1 cellular context compared by ENCODE assay signal in the genomic region with DNA sequence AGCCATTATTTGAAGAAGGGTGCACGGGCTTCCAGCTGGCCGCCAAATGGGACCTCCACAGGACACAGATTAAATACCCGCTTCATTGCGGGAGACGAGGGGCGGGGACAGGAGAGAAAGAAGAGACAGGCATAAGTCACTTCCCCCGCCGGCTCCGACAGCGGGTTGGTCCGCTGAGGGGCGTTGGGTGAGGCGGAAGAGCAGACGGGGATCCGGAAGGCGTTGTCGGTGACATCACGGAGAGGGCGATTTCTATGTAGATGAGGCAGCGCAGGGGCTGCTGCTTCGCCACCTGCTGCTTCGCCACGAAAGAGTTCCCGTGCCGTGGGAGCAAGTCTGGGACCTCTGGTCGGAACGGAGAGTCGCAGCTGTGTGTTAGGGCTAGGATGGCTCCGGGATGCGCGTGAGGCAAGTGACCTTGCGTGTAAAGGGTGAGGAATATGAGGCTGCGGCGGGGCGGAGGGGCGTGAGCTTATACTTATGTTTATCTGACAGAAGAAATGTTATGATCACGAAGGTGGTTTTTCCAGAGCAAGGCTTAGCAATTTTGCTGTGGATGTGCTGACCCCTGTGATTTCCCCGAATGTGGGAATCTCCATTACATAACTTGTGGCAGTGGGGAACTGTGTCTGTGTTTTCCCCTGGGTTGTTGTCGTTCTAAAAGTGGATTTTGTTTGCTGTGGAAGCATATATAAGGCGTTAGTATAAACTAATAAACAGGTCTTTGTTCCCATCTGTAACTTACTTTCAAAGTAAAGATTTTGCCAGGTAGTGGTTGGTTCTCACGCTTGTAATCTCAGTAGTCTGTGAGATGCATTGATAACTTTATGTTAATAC.
TF ChIP-seq lines count a peak whose summit lies in the region.

No MANE protein-coding gene starts in this region.

TF ChIP-seq in GM23338, 12 proteins besides CTCF, POLR2A, EP300 and RAD21 (continued from another document):
- TF ChIP-seq, protein P1, sequence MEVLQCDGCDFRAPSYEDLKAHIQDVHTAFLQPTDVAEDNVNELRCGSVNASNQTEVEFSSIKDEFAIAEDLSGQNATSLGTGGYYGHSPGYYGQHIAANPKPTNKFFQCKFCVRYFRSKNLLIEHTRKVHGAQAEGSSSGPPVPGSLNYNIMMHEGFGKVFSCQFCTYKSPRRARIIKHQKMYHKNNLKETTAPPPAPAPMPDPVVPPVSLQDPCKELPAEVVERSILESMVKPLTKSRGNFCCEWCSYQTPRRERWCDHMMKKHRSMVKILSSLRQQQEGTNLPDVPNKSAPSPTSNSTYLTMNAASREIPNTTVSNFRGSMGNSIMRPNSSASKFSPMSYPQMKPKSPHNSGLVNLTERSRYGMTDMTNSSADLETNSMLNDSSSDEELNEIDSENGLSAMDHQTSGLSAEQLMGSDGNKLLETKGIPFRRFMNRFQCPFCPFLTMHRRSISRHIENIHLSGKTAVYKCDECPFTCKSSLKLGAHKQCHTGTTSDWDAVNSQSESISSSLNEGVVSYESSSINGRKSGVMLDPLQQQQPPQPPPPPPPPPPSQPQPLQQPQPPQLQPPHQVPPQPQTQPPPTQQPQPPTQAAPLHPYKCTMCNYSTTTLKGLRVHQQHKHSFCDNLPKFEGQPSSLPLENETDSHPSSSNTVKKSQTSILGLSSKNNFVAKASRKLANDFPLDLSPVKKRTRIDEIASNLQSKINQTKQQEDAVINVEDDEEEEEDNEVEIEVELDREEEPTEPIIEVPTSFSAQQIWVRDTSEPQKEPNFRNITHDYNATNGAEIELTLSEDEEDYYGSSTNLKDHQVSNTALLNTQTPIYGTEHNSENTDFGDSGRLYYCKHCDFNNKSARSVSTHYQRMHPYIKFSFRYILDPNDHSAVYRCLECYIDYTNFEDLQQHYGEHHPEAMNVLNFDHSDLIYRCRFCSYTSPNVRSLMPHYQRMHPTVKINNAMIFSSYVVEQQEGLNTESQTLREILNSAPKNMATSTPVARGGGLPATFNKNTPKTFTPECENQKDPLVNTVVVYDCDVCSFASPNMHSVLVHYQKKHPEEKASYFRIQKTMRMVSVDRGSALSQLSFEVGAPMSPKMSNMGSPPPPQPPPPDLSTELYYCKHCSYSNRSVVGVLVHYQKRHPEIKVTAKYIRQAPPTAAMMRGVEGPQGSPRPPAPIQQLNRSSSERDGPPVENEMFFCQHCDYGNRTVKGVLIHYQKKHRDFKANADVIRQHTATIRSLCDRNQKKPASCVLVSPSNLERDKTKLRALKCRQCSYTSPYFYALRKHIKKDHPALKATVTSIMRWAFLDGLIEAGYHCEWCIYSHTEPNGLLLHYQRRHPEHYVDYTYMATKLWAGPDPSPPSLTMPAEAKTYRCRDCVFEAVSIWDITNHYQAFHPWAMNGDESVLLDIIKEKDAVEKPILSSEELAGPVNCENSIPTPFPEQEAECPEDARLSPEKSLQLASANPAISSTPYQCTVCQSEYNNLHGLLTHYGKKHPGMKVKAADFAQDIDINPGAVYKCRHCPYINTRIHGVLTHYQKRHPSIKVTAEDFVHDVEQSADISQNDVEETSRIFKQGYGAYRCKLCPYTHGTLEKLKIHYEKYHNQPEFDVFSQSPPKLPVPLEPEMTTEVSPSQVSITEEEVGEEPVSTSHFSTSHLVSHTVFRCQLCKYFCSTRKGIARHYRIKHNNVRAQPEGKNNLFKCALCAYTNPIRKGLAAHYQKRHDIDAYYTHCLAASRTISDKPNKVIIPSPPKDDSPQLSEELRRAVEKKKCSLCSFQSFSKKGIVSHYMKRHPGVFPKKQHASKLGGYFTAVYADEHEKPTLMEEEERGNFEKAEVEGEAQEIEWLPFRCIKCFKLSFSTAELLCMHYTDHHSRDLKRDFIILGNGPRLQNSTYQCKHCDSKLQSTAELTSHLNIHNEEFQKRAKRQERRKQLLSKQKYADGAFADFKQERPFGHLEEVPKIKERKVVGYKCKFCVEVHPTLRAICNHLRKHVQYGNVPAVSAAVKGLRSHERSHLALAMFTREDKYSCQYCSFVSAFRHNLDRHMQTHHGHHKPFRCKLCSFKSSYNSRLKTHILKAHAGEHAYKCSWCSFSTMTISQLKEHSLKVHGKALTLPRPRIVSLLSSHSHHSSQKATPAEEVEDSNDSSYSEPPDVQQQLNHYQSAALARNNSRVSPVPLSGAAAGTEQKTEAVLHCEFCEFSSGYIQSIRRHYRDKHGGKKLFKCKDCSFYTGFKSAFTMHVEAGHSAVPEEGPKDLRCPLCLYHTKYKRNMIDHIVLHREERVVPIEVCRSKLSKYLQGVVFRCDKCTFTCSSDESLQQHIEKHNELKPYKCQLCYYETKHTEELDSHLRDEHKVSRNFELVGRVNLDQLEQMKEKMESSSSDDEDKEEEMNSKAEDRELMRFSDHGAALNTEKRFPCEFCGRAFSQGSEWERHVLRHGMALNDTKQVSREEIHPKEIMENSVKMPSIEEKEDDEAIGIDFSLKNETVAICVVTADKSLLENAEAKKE (CRISPR knock-in tag; IDR thresholded peaks at IDR 0.05), result peak; percentile 9; the same call in 1 of the 2 replicates
- TF ChIP-seq POLR2AphosphoS5 (IDR thresholded peaks at IDR 0.05; ENCODE audit: low read depth), result peak; percentile 100
- peak; percentile 62; the same call in 1 of the 2 replicates for TF ChIP-seq ZNF114 (CRISPR knock-in tag; IDR thresholded peaks at IDR 0.05)
